ENCODE assay signal across 19 cellular contexts in genomic region chr14:52944267-52944666, GRCh38.
"Had no signal": no experiment of that assay in that cellular context is flagged by ENCODE, and none has a peak within 500 bp of the region (broad histone marks: within the 10 kb centered on the region; RNA-seq: fewer than 3 reads in every experiment).

No MANE protein-coding gene starts in this region.

- H3K4me3 ChIP-seq: adrenal gland, esophagus squamous epithelium, SK-N-MC had no signal

- FAIRE-seq: endothelial cell of umbilical vein had no signal

- H3K4me3 Mint-ChIP-seq: activated naive CD4-positive, alpha-beta T cell treated with anti-CD3 and anti-CD28 coated beads, Interleukin-2, amount 10 ng/mL, durations not matched to agents 7 days and 5 days; activated T-helper 17 cell treated with anti-CD3 and anti-CD28 coated beads, Interleukin-2, amount 50 U/mL, for 72 hours; nephron progenitor cell; stimulated activated naive B cell treated with anti-CD40 and anti-IgM and Interleukin-4, amounts not matched to agents 10 μg/mL and 1 μg/mL and 100 μg/mL, for 72 hours; type B pancreatic cell had no signal

- ATAC-seq: activated T-helper 17 cell treated with anti-CD3 and anti-CD28 coated beads, Interleukin-2, amount 50 U/mL, for 72 hours; stimulated activated naive B cell treated with anti-CD40 and anti-IgM and Interleukin-4, amounts not matched to agents 10 μg/mL and 1 μg/mL and 100 μg/mL, for 72 hours had no signal

- H3K27me3 ChIP-seq: adrenal gland had no signal

- H3K36me3 Mint-ChIP-seq: activated naive CD4-positive, alpha-beta T cell treated with anti-CD3 and anti-CD28 coated beads, Interleukin-2, amount 10 ng/mL, durations not matched to agents 7 days and 5 days; stimulated activated naive B cell treated with anti-CD40 and anti-IgM and Interleukin-4, amounts not matched to agents 10 μg/mL and 1 μg/mL and 100 μg/mL, for 72 hours had no signal

- H3K27me3 Mint-ChIP-seq: type B pancreatic cell had no signal

- DNase-seq: activated CD4-positive, alpha-beta T cell treated with anti-CD3 and anti-CD28 coated beads for 1 hour; activated CD4-positive, alpha-beta T cell treated with anti-CD3 and anti-CD28 coated beads, Interleukin-2, amount 50 U/mL, for 4 hours; activated naive CD4-positive, alpha-beta T cell treated with anti-CD3 and anti-CD28 coated beads, Interleukin-2, amount 10 ng/mL, durations not matched to agents 7 days and 5 days; adrenal gland; cortex of kidney; effector CD4-positive, alpha-beta T cell; esophagus squamous epithelium; foreskin fibroblast; nephron progenitor cell; occipital lobe; stimulated activated CD4-positive, alpha-beta T cell treated with anti-CD3 and anti-CD28 coated beads, Interleukin-15, amount 100 ng/mL, for 24 hours; stimulated activated CD4-positive, alpha-beta T cell treated with anti-CD3 and anti-CD28 coated beads, Interleukin-4, amount 100 ng/mL, for 1 hour; stimulated activated naive B cell treated with anti-CD40 and anti-IgM and Interleukin-4, amounts not matched to agents 10 μg/mL and 1 μg/mL and 100 μg/mL, for 72 hours; T-helper 1 cell had no signal

- H3K36me3 ChIP-seq: adrenal gland, esophagus squamous epithelium had no signal

- H3K27ac ChIP-seq: adrenal gland, esophagus squamous epithelium, SK-N-MC, VCaP had no signal

- H3K9me3 Mint-ChIP-seq: activated naive CD4-positive, alpha-beta T cell treated with anti-CD3 and anti-CD28 coated beads, Interleukin-2, amount 10 ng/mL, durations not matched to agents 7 days and 5 days; activated T-helper 17 cell treated with anti-CD3 and anti-CD28 coated beads, Interleukin-2, amount 50 U/mL, for 72 hours; nephron progenitor cell; stimulated activated naive B cell treated with anti-CD40 and anti-IgM and Interleukin-4, amounts not matched to agents 10 μg/mL and 1 μg/mL and 100 μg/mL, for 72 hours; type B pancreatic cell had no signal

- H3K9me3 ChIP-seq: adrenal gland, esophagus squamous epithelium had no signal

- H3K27ac Mint-ChIP-seq: activated naive CD4-positive, alpha-beta T cell treated with anti-CD3 and anti-CD28 coated beads, Interleukin-2, amount 10 ng/mL, durations not matched to agents 7 days and 5 days; activated T-helper 17 cell treated with anti-CD3 and anti-CD28 coated beads, Interleukin-2, amount 50 U/mL, for 72 hours; nephron progenitor cell; stimulated activated naive B cell treated with anti-CD40 and anti-IgM and Interleukin-4, amounts not matched to agents 10 μg/mL and 1 μg/mL and 100 μg/mL, for 72 hours; type B pancreatic cell had no signal
